ENCODE assay signal across 18 cellular contexts in genomic region chr2:127046579-127046978, GRCh38.
DNase-seq lines count a peak whose midpoint lies in the region; ATAC-seq, FAIRE-seq and TF ChIP-seq lines count a peak whose summit lies in the region.
"Had no signal": no experiment of that assay in that cellular context is flagged by ENCODE, and none has a peak within 500 bp of the region (broad histone marks: within the 10 kb centered on the region; RNA-seq: fewer than 3 reads in every experiment).

No MANE protein-coding gene starts in this region.

- peaks cover 0 to 39% of the 10 kb centered on the region in 2 experiments; a peak in 2 of 5 replicates for H3K4me1 ChIP-seq in K562 (replicated peaks in 1 of 2; ENCODE audit: control insufficient read depth in 2 of 2, insufficient read depth in 2 of 2, low read length in 2 of 2)
- peaks cover 5% of the 10 kb centered on the region for H3K4me1 ChIP-seq in mucosa of descending colon (ENCODE audit: low read depth)

- H3K9ac ChIP-seq in K562 (ENCODE audit: insufficient read depth in 1 of 2, low read depth in 2 of 2, low read length in 2 of 2), result no peak overlapping the region

- H3K4me2 ChIP-seq in K562 (ENCODE audit: insufficient read depth, low read length), result no peak overlapping the region

- no peak overlapping the region for H2AFZ ChIP-seq in K562 (ENCODE audit: low read depth, low read length)

- no peak overlapping the region for H3K27ac ChIP-seq in K562 (ENCODE audit: extremely low read depth, low read depth, low read length)
- H3K27ac ChIP-seq: heart right ventricle had no signal

- peaks cover 4% of the 10 kb centered on the region for H3K4me1 Mint-ChIP-seq in activated naive CD8-positive, alpha-beta T cell treated with anti-CD3 and anti-CD28 coated beads, Interleukin-2, amount 10 ng/mL, durations not matched to agents 7 days and 5 days
- H3K4me1 Mint-ChIP-seq in activated naive CD8-positive, alpha-beta T cell treated with anti-CD3 and anti-CD28 coated beads for 36 hours, result peaks cover 2% of the 10 kb centered on the region
- H3K4me1 Mint-ChIP-seq: activated naive CD8-positive, alpha-beta T cell treated with anti-CD3 and anti-CD28 coated beads, Interleukin-2, amount 50 U/mL, for 24 hours; WTC11 had no signal

- H3K9me1 ChIP-seq in K562 (ENCODE audit: control insufficient read depth, insufficient read depth, low read length), result no peaks in the 10 kb centered on the region

- TF ChIP-seq CTCF in K562 (IDR thresholded peaks at IDR 0.05 in 2 of 3, conservative IDR thresholded peaks at IDR 0.05 in 1 of 3; ENCODE audit: insufficient read depth in 2 of 3, low read depth in 1 of 3, low read length in 3 of 3), result no peak
- TF ChIP-seq CTCF in mucosa of descending colon (IDR thresholded peaks at IDR 0.05), result no peak

- H3K27me3 ChIP-seq in K562 (ENCODE audit: control insufficient read depth in 2 of 2, insufficient read depth in 2 of 2, low read length in 2 of 2), result peaks cover 5 to 92% of the 10 kb centered on the region in 2 experiments; a peak in 4 of 5 replicates
- H3K27me3 ChIP-seq: body of pancreas, heart right ventricle had no signal

- intact Hi-C loops in K562 (cut with micrococcal nuclease), result no loop called here
- intact Hi-C loops in mucosa of descending colon (cut with DNase I, micrococcal nuclease), result no loop called here
- intact Hi-C loops in Right ventricle myocardium inferior (cut with DNase I), result no loop called here

- in situ Hi-C loops in K562 (cut with MboI), result no loop called here

- TF ChIP-seq RAD21 in K562 (CRISPR knock-in tag; conservative IDR thresholded peaks at IDR 0.05 in 1 of 2, IDR thresholded peaks at IDR 0.05 in 1 of 2), result no peak

- FAIRE-seq in K562 (lab: Jason Lieb, UNC), result no peak
- FAIRE-seq: colon, G401.6 had no signal

- H3K27ac Mint-ChIP-seq in activated naive CD8-positive, alpha-beta T cell treated with anti-CD3 and anti-CD28 coated beads, Interleukin-2, amount 10 ng/mL, durations not matched to agents 7 days and 5 days, result peak overlapping the region; percentile 47
- H3K27ac Mint-ChIP-seq in activated naive CD8-positive, alpha-beta T cell treated with anti-CD3 and anti-CD28 coated beads for 36 hours, result no peak overlapping the region
- H3K27ac Mint-ChIP-seq: activated naive CD8-positive, alpha-beta T cell treated with anti-CD3 and anti-CD28 coated beads, Interleukin-2, amount 50 U/mL, for 24 hours; CD4-positive, CD25-positive, alpha-beta regulatory T cell; WTC11 had no signal

- no peaks in the 10 kb centered on the region for H3K9me3 Mint-ChIP-seq in activated naive CD8-positive, alpha-beta T cell treated with anti-CD3 and anti-CD28 coated beads, Interleukin-2, amount 10 ng/mL, durations not matched to agents 7 days and 5 days
- H3K9me3 Mint-ChIP-seq in activated naive CD8-positive, alpha-beta T cell treated with anti-CD3 and anti-CD28 coated beads for 36 hours, result no peaks in the 10 kb centered on the region
- H3K9me3 Mint-ChIP-seq: activated naive CD8-positive, alpha-beta T cell treated with anti-CD3 and anti-CD28 coated beads, Interleukin-2, amount 50 U/mL, for 24 hours; WTC11 had no signal

- CTCF ChIA-PET in K562 (lab: Yijun Ruan, JAX; ENCODE audit: low intra/inter-chr PET ratio), result no interaction called here

- BruUV-seq in K562 (replicated peaks; lab: Mats Ljungman, UMichigan), result no TSS peak

- peaks cover 10% of the 10 kb centered on the region for H3K36me3 Mint-ChIP-seq in activated naive CD8-positive, alpha-beta T cell treated with anti-CD3 and anti-CD28 coated beads, Interleukin-2, amount 10 ng/mL, durations not matched to agents 7 days and 5 days
- H3K36me3 Mint-ChIP-seq in activated naive CD8-positive, alpha-beta T cell treated with anti-CD3 and anti-CD28 coated beads for 36 hours, result peaks cover 5% of the 10 kb centered on the region
- H3K36me3 Mint-ChIP-seq: WTC11 had no signal

- peaks cover 3% of the 10 kb centered on the region for H3K27me3 Mint-ChIP-seq in activated naive CD8-positive, alpha-beta T cell treated with anti-CD3 and anti-CD28 coated beads, Interleukin-2, amount 10 ng/mL, durations not matched to agents 7 days and 5 days
- H3K27me3 Mint-ChIP-seq in activated naive CD8-positive, alpha-beta T cell treated with anti-CD3 and anti-CD28 coated beads for 36 hours, result no peaks in the 10 kb centered on the region
- H3K27me3 Mint-ChIP-seq: activated naive CD8-positive, alpha-beta T cell treated with anti-CD3 and anti-CD28 coated beads, Interleukin-2, amount 50 U/mL, for 24 hours; CD4-positive, CD25-positive, alpha-beta regulatory T cell had no signal

- POLR2A ChIA-PET in activated naive CD8-positive, alpha-beta T cell treated with anti-CD3 and anti-CD28 coated beads, Interleukin-2, amount 10 ng/mL, durations not matched to agents 7 days and 5 days (lab: Charles Lee), result no interaction called here
- POLR2A ChIA-PET in K562 (lab: Yijun Ruan, JAX), result interaction anchor here (0.6 kb wide), 2 partner anchors 41 to 273 kb away, joined by 4 read pairs; no protein-coding TSS in a partner anchor

- no peak for ATAC-seq in activated naive CD8-positive, alpha-beta T cell treated with anti-CD3 and anti-CD28 coated beads, Interleukin-2, amount 10 ng/mL, durations not matched to agents 7 days and 5 days (ENCODE audit: low read depth)
- no peak for ATAC-seq in K562
- peak; percentile 16 for ATAC-seq in mucosa of descending colon
- no peak for ATAC-seq in Right ventricle myocardium inferior
- ATAC-seq: activated naive CD8-positive, alpha-beta T cell treated with anti-CD3 and anti-CD28 coated beads, Interleukin-2, amount 50 U/mL, for 24 hours; WTC11 had no signal

- H3K36me3 ChIP-seq in K562 (ENCODE audit: control insufficient read depth, insufficient read depth, low read length), result no peaks in the 10 kb centered on the region
- H3K36me3 ChIP-seq in mucosa of descending colon (ENCODE audit: low read depth), result no peaks in the 10 kb centered on the region

- 0 out of 2 replicates have a peak, but pooled peaks cover 2% of the 10 kb centered on the region for H3K9me3 ChIP-seq in K562 (replicated peaks; ENCODE audit: control insufficient read depth, insufficient read depth, low read depth, low read length)
- no peaks in the 10 kb centered on the region for H3K9me3 ChIP-seq in mucosa of descending colon
- H3K9me3 ChIP-seq: body of pancreas, heart right ventricle had no signal

- no peak for TF ChIP-seq EP300 in K562 (IDR thresholded peaks at IDR 0.05; ENCODE audit: low read length)

- TF ChIP-seq POLR2A in K562 (conservative IDR thresholded peaks at IDR 0.05), result no peak

- WGBS in K562 (ENCODE audit: insufficient coverage, low coverage, missing lambda C conversion rate), result 0% methylated on average over 3 of the region's 3 CpGs

- no peak overlapping the region for H3K4me3 Mint-ChIP-seq in activated naive CD8-positive, alpha-beta T cell treated with anti-CD3 and anti-CD28 coated beads, Interleukin-2, amount 10 ng/mL, durations not matched to agents 7 days and 5 days
- H3K4me3 Mint-ChIP-seq in activated naive CD8-positive, alpha-beta T cell treated with anti-CD3 and anti-CD28 coated beads for 36 hours, result no peak overlapping the region
- H3K4me3 Mint-ChIP-seq: activated naive CD8-positive, alpha-beta T cell treated with anti-CD3 and anti-CD28 coated beads, Interleukin-2, amount 50 U/mL, for 24 hours; WTC11 had no signal

- H3K79me2 ChIP-seq in K562 (ENCODE audit: control insufficient read depth, insufficient read depth, low read length), result no peaks in the 10 kb centered on the region

- peaks cover 3% of the 10 kb centered on the region; the same call in 1 of the 2 replicates for H4K20me1 ChIP-seq in K562 (replicated peaks; ENCODE audit: control insufficient read depth, insufficient read depth, low read length)

- no peak for DNase-seq in activated naive CD8-positive, alpha-beta T cell treated with anti-CD3 and anti-CD28 coated beads, Interleukin-2, amount 10 ng/mL, durations not matched to agents 7 days and 5 days
- no peak for DNase-seq in activated naive CD8-positive, alpha-beta T cell treated with anti-CD3 and anti-CD28 coated beads for 36 hours
- DNase-seq in K562 (ENCODE audit: extremely low read depth in 1 of 4, low spot score in 3 of 4) (no peak), mucosa of descending colon (peak in 1 of 3 donors; percentile 46), ureter (ENCODE audit: low spot score) (peak; percentile 38), NCI-H748 (lab: John Stamatoyannopoulos, UW; ENCODE audit: unreplicated experiment) (no peak), Right ventricle myocardium inferior (ENCODE audit: missing footprints) (no peak)
- DNase-seq: activated naive CD8-positive, alpha-beta T cell treated with anti-CD3 and anti-CD28 coated beads, Interleukin-2, amount 50 U/mL, for 24 hours; CD4-positive, CD25-positive, alpha-beta regulatory T cell; heart right ventricle; NCI-H1436 treated with DMSO at 0.1 percent for 48 hours; NCI-H2171 treated with DMSO at 0.1 percent for 48 hours; NCI-H526 treated with DMSO at 0.1 percent for 48 hours; retina had no signal

- H3K4me3 ChIP-seq in K562 (no peak overlapping the region), mucosa of descending colon (no peak overlapping the region)
- H3K4me3 ChIP-seq: body of pancreas, heart right ventricle had no signal

TF ChIP-seq in K562, 482 proteins besides CTCF, POLR2A, EP300 and RAD21 (continues in another document):
- TF ChIP-seq E2F6 (IDR thresholded peaks at IDR 0.05; ENCODE audit: borderline replicate concordance in 1 of 2, extremely low read depth in 1 of 2, insufficient read depth in 1 of 2, insufficient read length in 1 of 2, low read depth in 1 of 2, low read length in 1 of 2, poor library complexity in 1 of 2, severe bottlenecking in 1 of 2) (peak in 1 of 2 experiments; percentile 74), ZNF143 (CRISPR knock-in tag; IDR thresholded peaks at IDR 0.05) (no peak), L3MBTL2 (IDR thresholded peaks at IDR 0.05) (peak; percentile 89), TRIM28 (IDR thresholded peaks at IDR 0.05) (no peak)
